Comparison of ENCODE assay signal across 24 cellular contexts in genomic region chr3:66227917-66228316, GRCh38.
"Had no signal": no experiment of that assay in that cellular context is flagged by ENCODE, and none has a peak within 500 bp of the region (broad histone marks: within the 10 kb centered on the region; RNA-seq: fewer than 3 reads in every experiment).

No MANE protein-coding gene starts in this region.

- H3K9me3 Mint-ChIP-seq: endodermal cell, immature natural killer cell, mesothelial cell of epicardium, natural killer cell, neural progenitor cell, type B pancreatic cell had no signal

- H3K27me3 ChIP-seq: gastroesophageal sphincter, neural progenitor cell, ovary, right atrium auricular region, suprapubic skin, thyroid gland had no signal

- H3K4me2 ChIP-seq: neural progenitor cell had no signal

- H3K9me3 ChIP-seq: gastroesophageal sphincter, ovary, right atrium auricular region, suprapubic skin, thyroid gland had no signal

- H3K4me1 Mint-ChIP-seq: mesothelial cell of epicardium, neural progenitor cell had no signal

- H3K36me3 ChIP-seq: neural progenitor cell, ovary, right atrium auricular region, thyroid gland had no signal

- DNase-seq: effector CD4-positive, alpha-beta T cell; endodermal cell; erythroblast; foreskin fibroblast; glutamatergic neuron; immature natural killer cell; kidney; left cardiac atrium; left ventricle myocardium superior; mammary epithelial cell; natural killer cell; nucleus accumbens; ovary; small intestine; stimulated activated CD4-positive, alpha-beta T cell treated with anti-CD3 and anti-CD28 coated beads, Interleukin-12 subunit alpha, Interleukin-12 subunit beta, amount 100 ng/mL, for 4 hours; stimulated activated naive CD4-positive, alpha-beta T cell treated with Interleukin-2 at 50 U/mL for 16 hours; thyroid gland had no signal

- H3K27ac ChIP-seq: coronary artery, gastroesophageal sphincter, neural progenitor cell, ovary, right atrium auricular region, suprapubic skin, thyroid gland had no signal

- ATAC-seq: gastroesophageal sphincter, left cardiac atrium, left ventricle myocardium superior, natural killer cell had no signal

- H3K27ac Mint-ChIP-seq: endodermal cell, immature natural killer cell, mesothelial cell of epicardium, natural killer cell, neural progenitor cell, type B pancreatic cell had no signal

- H3K4me1 ChIP-seq: gastroesophageal sphincter, neural progenitor cell, right atrium auricular region, thyroid gland had no signal

- H3K9ac ChIP-seq: neural progenitor cell had no signal

- H3K36me3 Mint-ChIP-seq: natural killer cell, neural progenitor cell had no signal

- H3K4me3 ChIP-seq: coronary artery, gastroesophageal sphincter, neural progenitor cell, ovary, right atrium auricular region, suprapubic skin, thyroid gland had no signal

- H3K4me3 Mint-ChIP-seq: endodermal cell, immature natural killer cell, mesothelial cell of epicardium, natural killer cell, neural progenitor cell, type B pancreatic cell had no signal

- H3K27me3 Mint-ChIP-seq: type B pancreatic cell had no signal

- H2AFZ ChIP-seq: neural progenitor cell had no signal
